In genomic region chr1:159090566-159091546, GRCh38 we compare ENCODE assay signal across 15 cellular contexts. TPM values are rescaled to one million over a fixed set of nuclear protein-coding genes. Genes with fewer than 3 reads are reported as not detected.
DNase-seq lines count a peak whose midpoint lies in the region; ATAC-seq, FAIRE-seq and TF ChIP-seq lines count a peak whose summit lies in the region.
"Had no signal": no experiment of that assay in that cellular context is flagged by ENCODE, and none has a peak within 500 bp of the region (broad histone marks: within the 10 kb centered on the region; RNA-seq: fewer than 3 reads in every experiment).

No MANE protein-coding gene starts in this region.

- no peak overlapping the region for H3K4me3 Mint-ChIP-seq in astrocyte (ENCODE audit: unreplicated experiment)
- H3K4me3 Mint-ChIP-seq: CD8-positive, alpha-beta T cell had no signal

- FAIRE-seq in astrocyte (lab: Jason Lieb, UNC) (no peak), urothelium cell line (lab: Jason Lieb, UNC) (no peak)
- FAIRE-seq: HTR-8/SVneo had no signal

- peaks cover 29% of the 10 kb centered on the region for H3K4me1 ChIP-seq in astrocyte (ENCODE audit: insufficient read depth, low read length)
- H3K4me1 ChIP-seq: SJCRH30 had no signal

- H3K9me3 Mint-ChIP-seq in astrocyte (ENCODE audit: unreplicated experiment) = peaks cover 2% of the 10 kb centered on the region
- H3K9me3 Mint-ChIP-seq: CD8-positive, alpha-beta T cell had no signal

- H3K36me3 Mint-ChIP-seq in astrocyte (ENCODE audit: low read depth, unreplicated experiment) = no peaks in the 10 kb centered on the region
- H3K36me3 Mint-ChIP-seq: CD8-positive, alpha-beta T cell had no signal

- H3K9ac ChIP-seq in astrocyte (ENCODE audit: low read length) = no peak overlapping the region

- peak overlapping the region; percentile 69 for H3K4me2 ChIP-seq in astrocyte (ENCODE audit: low read length)

- no peaks in the 10 kb centered on the region for H3K27me3 Mint-ChIP-seq in astrocyte (ENCODE audit: low read depth, unreplicated experiment)

- intact Hi-C loops in dorsolateral prefrontal cortex (cut with DNase I) = no loop called here

- H3K27me3 ChIP-seq in astrocyte (ENCODE audit: insufficient read depth, low read length) (no peaks in the 10 kb centered on the region), dorsolateral prefrontal cortex (no peaks in the 10 kb centered on the region)

- no peaks in the 10 kb centered on the region for H3K79me2 ChIP-seq in astrocyte (ENCODE audit: insufficient read depth, low read length)

- TF ChIP-seq CTCF in astrocyte (IDR thresholded peaks at IDR 0.05; ENCODE audit: insufficient read depth, low read depth, low read length) (no peak), dorsolateral prefrontal cortex (IDR thresholded peaks at IDR 0.05 in 54 of 56, conservative IDR thresholded peaks at IDR 0.05 in 2 of 56; ENCODE audit: low read depth in 1 of 56, partially characterized antibody in 56 of 56) (no peak)

- DNase-seq in COLO829 (ENCODE audit: low spot score) (peak; percentile 61), HT1080 (ENCODE audit: low read depth) (peak; percentile 74), astrocyte (ENCODE audit: low read depth) (peak; percentile 48), kidney tubule cell (ENCODE audit: low spot score) (peak; percentile 11), NCI-H2107 treated with DMSO at 0.1 percent for 48 hours (lab: John Stamatoyannopoulos, UW; ENCODE audit: unreplicated experiment) (no peak), urothelium cell line (ENCODE audit: low spot score) (no peak), dorsolateral prefrontal cortex (no peak)
- DNase-seq: activated CD4-positive, CD25-positive, alpha-beta regulatory T cell treated with anti-CD3 and anti-CD28 coated beads, Interleukin-2, amount 50 U/mL, for 72 hours; CD8-positive, alpha-beta T cell; mesendoderm; NCI-H146; posterior cingulate gyrus; SJCRH30 had no signal

- H3K27ac Mint-ChIP-seq in astrocyte (ENCODE audit: unreplicated experiment) = peak overlapping the region; percentile 79
- H3K27ac Mint-ChIP-seq: CD8-positive, alpha-beta T cell had no signal

- H3K36me3 ChIP-seq in astrocyte (ENCODE audit: insufficient read depth, low read length) = no peaks in the 10 kb centered on the region
- H3K36me3 ChIP-seq: SJCRH30 had no signal

- no peak overlapping the region for H2AFZ ChIP-seq in astrocyte (ENCODE audit: low read depth, low read length)

- no peaks in the 10 kb centered on the region for H4K20me1 ChIP-seq in astrocyte (ENCODE audit: insufficient read depth, low read length)

- H3K4me3 ChIP-seq in astrocyte (ENCODE audit: insufficient read depth, low read depth, low read length) (no peak overlapping the region), dorsolateral prefrontal cortex (no peak overlapping the region)
- H3K4me3 ChIP-seq: SJCRH30 had no signal

- no peak for ATAC-seq in HG02852 (IDR thresholded peaks at IDR 0.05; ENCODE audit: unreplicated experiment)

- no peaks in the 10 kb centered on the region for H3K9me3 ChIP-seq in astrocyte (ENCODE audit: insufficient read depth, low read depth, low read length)
- H3K9me3 ChIP-seq: SJCRH30 had no signal

- H3K27ac ChIP-seq in astrocyte (ENCODE audit: low read depth, low read length) = peak overlapping the region; percentile 46
- H3K27ac ChIP-seq in dorsolateral prefrontal cortex = peak overlapping the region in 6 of 59 donors; percentile 23 to 65 (median 52)
- H3K27ac ChIP-seq: SJCRH30 had no signal

- H3K4me1 Mint-ChIP-seq in astrocyte (ENCODE audit: low read depth, unreplicated experiment) = peaks cover 31% of the 10 kb centered on the region

RNA-seq across cellular contexts. Expression of gene AIM2, which starts 14.3 kb away (rescaled TPM):
- 1.2 and 3.2 TPM in 2 replicates for total RNA-seq in HT1080 (2014; rRNA removed; shearing (Covaris generic))
- 3.1 and 3.6 TPM in 2 replicates for polyA plus RNA-seq in HT1080 (2015; cell fraction: cytosol; rRNA removed)
- 4.1 and 7.3 TPM in 2 replicates for polyA plus RNA-seq in HT1080 (2015; cell fraction: nucleus; rRNA removed)
- 1.3 and 1.5 TPM in 2 replicates for total RNA-seq in astrocyte
- total RNA-seq in dorsolateral prefrontal cortex = 1 to 10 TPM in 30 of 120 experiments, under 1 TPM in 37, not detected in 53; 0.32 to 3.6 (median 0.90) TPM
- total RNA-seq: SJCRH30 had no signal

Comparison
In these comparisons a context has a peak if more than half of its experiments do, and no peak if none do; other contexts are left out.
1. DNase-seq: peak in COLO829 (single experiment), HT1080 (single experiment), astrocyte (single experiment) and kidney tubule cell (single experiment); none in NCI-H2107 treated with DMSO at 0.1 percent for 48 hours (single experiment), urothelium cell line (single experiment) and dorsolateral prefrontal cortex (0 of 10).